ENCODE assay signal across 11 cellular contexts in genomic region chr3:98612587-98612986, GRCh38. TPM values are rescaled to one million over a fixed set of nuclear protein-coding genes. Genes with fewer than 3 reads are reported as not detected.
DNase-seq lines count a peak whose midpoint lies in the region; ATAC-seq and TF ChIP-seq lines count a peak whose summit lies in the region.
"Had no signal": no experiment of that assay in that cellular context is flagged by ENCODE, and none has a peak within 500 bp of the region (broad histone marks: within the 10 kb centered on the region; RNA-seq: fewer than 3 reads in every experiment).

No MANE protein-coding gene starts in this region.

- H3K27me3 ChIP-seq in SJCRH30: no peaks in the 10 kb centered on the region
- H3K27me3 ChIP-seq in vagina: no peaks in the 10 kb centered on the region
- H3K27me3 ChIP-seq in PC-9 (ENCODE audit: insufficient read depth, low read depth): no peaks in the 10 kb centered on the region

- H3K36me3 ChIP-seq in SJCRH30: no peaks in the 10 kb centered on the region
- H3K36me3 ChIP-seq in vagina: no peaks in the 10 kb centered on the region
- no peaks in the 10 kb centered on the region for H3K36me3 ChIP-seq in PC-9 (ENCODE audit: low read depth)
- H3K36me3 ChIP-seq: thoracic aorta had no signal

- H3K4me2 ChIP-seq in PC-9: no peak overlapping the region

- H3K79me2 ChIP-seq in PC-9 (ENCODE audit: low read depth): no peaks in the 10 kb centered on the region

- TF ChIP-seq POLR2A in vagina (IDR thresholded peaks at IDR 0.05): no peak

- H3K4me1 ChIP-seq in SJCRH30: no peaks in the 10 kb centered on the region; the same call in 1 of the 2 replicates
- no peaks in the 10 kb centered on the region for H3K4me1 ChIP-seq in vagina
- no peaks in the 10 kb centered on the region for H3K4me1 ChIP-seq in PC-9 (replicated peaks; ENCODE audit: insufficient read depth)

- BruUV-seq in PC-9 (replicated peaks; lab: Mats Ljungman, UMichigan): no TSS peak

- CTCF ChIA-PET in PC-9 (lab: Charles Lee): interaction anchor here (0.5 kb wide), 1 partner anchor 16 kb away, joined by 3 read pairs; no protein-coding TSS in a partner anchor

- no peaks in the 10 kb centered on the region for H3K9me2 ChIP-seq in PC-9 (ENCODE audit: insufficient read depth)

- DNase-seq in activated CD4-positive, alpha-beta T cell treated with anti-CD3 and anti-CD28 coated beads for 48 hours: peak; percentile 34
- DNase-seq in activated CD4-positive, alpha-beta T cell treated with anti-CD3 and anti-CD28 coated beads, Interleukin-2, amount 50 U/mL, for 1 hour: no peak
- DNase-seq in SJCRH30: peak; percentile 39 to 55
- peak; percentile 8 for DNase-seq in stimulated activated naive CD8-positive, alpha-beta T cell treated with anti-CD3 and anti-CD28 coated beads, Interleukin-15, Interleukin-2, amounts not matched to agents 100 U/mL and 50 U/mL, for 24 hours
- no peak for DNase-seq in vagina (ENCODE audit: extremely low spot score in 2 of 2)
- no peak for DNase-seq in amygdala (lab: John Stamatoyannopoulos, UW)
- no peak for DNase-seq in PC-9
- DNase-seq: natural killer cell, NCI-H2227 treated with DMSO at 0.1 percent for 48 hours had no signal

- H4K20me1 ChIP-seq in PC-9 (ENCODE audit: insufficient read depth): no peaks in the 10 kb centered on the region

- H2AFZ ChIP-seq in PC-9: no peak overlapping the region

- H3K4me3 ChIP-seq in SJCRH30 (no peak overlapping the region), vagina (no peak overlapping the region), PC-9 (no peak overlapping the region)

- H3K9me3 ChIP-seq in SJCRH30 (replicated peaks): no peaks in the 10 kb centered on the region; the same call in 1 of the 2 replicates
- no peaks in the 10 kb centered on the region for H3K9me3 ChIP-seq in vagina
- peaks cover 3% of the 10 kb centered on the region; the same call in 1 of the 2 replicates for H3K9me3 ChIP-seq in PC-9 (ENCODE audit: insufficient read depth, low read depth)

- TF ChIP-seq CTCF in vagina (IDR thresholded peaks at IDR 0.05) (no peak), PC-9 (conservative IDR thresholded peaks at IDR 0.05) (no peak; the same call in 1 of the 2 replicates)

- no peaks in the 10 kb centered on the region for H3F3A ChIP-seq in PC-9 (ENCODE audit: insufficient read depth, low read depth)

- POLR2A ChIA-PET in PC-9 (lab: Charles Lee; ENCODE audit: unreplicated experiment): no interaction called here

- intact Hi-C loops in vagina (cut with DNase I) (no loop called here), PC-9 (cut with micrococcal nuclease; ENCODE audit: unreplicated experiment) (no loop called here)

- ATAC-seq in HG02938 (IDR thresholded peaks at IDR 0.05; ENCODE audit: unreplicated experiment): peak; percentile 63
- peak; percentile 14 for ATAC-seq in stimulated activated naive CD8-positive, alpha-beta T cell treated with anti-CD3 and anti-CD28 coated beads, Interleukin-15, Interleukin-2, amounts not matched to agents 100 U/mL and 50 U/mL, for 24 hours
- ATAC-seq: natural killer cell had no signal

- H3K27ac ChIP-seq in SJCRH30 (no peak overlapping the region), vagina (no peak overlapping the region), PC-9 (no peak overlapping the region)
- H3K27ac ChIP-seq: thoracic aorta had no signal

RNA-seq across cellular contexts. Expression of gene CPOX, which starts 19.2 kb away (rescaled TPM):
- 25.3 and 28.3 TPM in 2 replicates for total RNA-seq in SJCRH30 (2014; rRNA removed; shearing (Covaris generic))
- total RNA-seq in vagina (21.4 TPM), PC-9 (2021) (30.4 and 35.2 TPM in 2 replicates)

Comparison
In these comparisons a context has a peak if more than half of its experiments do, and no peak if none do; other contexts are left out.
1. DNase-seq: peak in activated CD4-positive, alpha-beta T cell treated with anti-CD3 and anti-CD28 coated beads for 48 hours (single experiment), SJCRH30 (2 of 2) and stimulated activated naive CD8-positive, alpha-beta T cell treated with anti-CD3 and anti-CD28 coated beads, Interleukin-15, Interleukin-2, amounts not matched to agents 100 U/mL and 50 U/mL, for 24 hours (single experiment); none in activated CD4-positive, alpha-beta T cell treated with anti-CD3 and anti-CD28 coated beads, Interleukin-2, amount 50 U/mL, for 1 hour (single experiment), vagina (0 of 2), amygdala (0 of 56) and PC-9 (0 of 2).